11 cellular contexts compared by ENCODE assay signal in the genomic region with DNA sequence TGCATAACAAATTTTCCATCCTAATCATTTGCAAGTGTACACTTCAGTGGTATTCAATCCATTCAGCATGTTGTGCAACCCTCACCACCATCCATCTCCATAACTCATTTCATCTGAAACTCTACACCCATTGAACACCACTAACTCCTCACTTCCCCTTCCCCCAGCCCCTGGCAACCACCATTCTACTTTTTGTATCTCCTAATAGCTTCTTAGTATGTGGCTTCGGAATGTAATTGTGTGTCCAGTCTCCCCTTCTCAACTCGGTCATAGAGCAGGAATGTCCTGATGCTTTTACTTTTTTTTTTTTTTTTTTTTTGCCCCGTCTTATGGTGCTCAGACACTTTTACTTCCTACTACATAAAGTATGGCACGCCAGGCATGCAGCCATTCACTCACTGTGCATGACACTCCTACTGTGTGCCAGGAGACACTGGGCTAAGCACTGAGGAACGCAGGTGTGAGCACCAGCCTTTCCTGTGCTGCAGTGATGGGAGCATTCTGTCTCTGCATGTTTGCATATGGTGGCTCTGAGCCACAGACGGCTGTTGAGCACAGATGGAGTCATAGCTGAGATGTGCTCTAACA. TPM values are rescaled to one million over a fixed set of nuclear protein-coding genes. Genes with fewer than 3 reads are reported as not detected.
A peak's percentile ranks its signal among the peaks of the same experiment; 100 is the strongest.
DNase-seq lines count a peak whose midpoint lies in the region; ATAC-seq and TF ChIP-seq lines count a peak whose summit lies in the region.
"Had no signal": no experiment of that assay in that cellular context is flagged by ENCODE, and none has a peak within 500 bp of the region (broad histone marks: within the 10 kb centered on the region; RNA-seq: fewer than 3 reads in every experiment).

No MANE protein-coding gene starts in this region.

- TF ChIP-seq CTCF in LNCaP clone FGC (IDR thresholded peaks at IDR 0.05; ENCODE audit: control insufficient read depth, extremely low read depth, insufficient read depth) (no peak), MM.1S (IDR thresholded peaks at IDR 0.05; ENCODE audit: low read length) (no peak)
- TF ChIP-seq CTCF in CD8-positive, alpha-beta T cell (IDR thresholded peaks at IDR 0.05): no peak

- no peak overlapping the region for H2AFZ ChIP-seq in MM.1S (ENCODE audit: low read length)

- CTCF ChIA-PET in CD8-positive, alpha-beta T cell (lab: Charles Lee): interaction anchor here (2.3 kb wide), 1 partner anchor 36 kb away, joined by 8 read pairs; no protein-coding TSS in a partner anchor

- H3K79me2 ChIP-seq in MM.1S (ENCODE audit: low read length): no peaks in the 10 kb centered on the region

- H3K4me3 ChIP-seq in LNCaP clone FGC (ENCODE audit: low read depth, low read length) (no peak overlapping the region), adipocyte (ENCODE audit: low read length) (no peak overlapping the region), MM.1S (ENCODE audit: low read length) (no peak overlapping the region)
- H3K4me3 ChIP-seq in CD8-positive, alpha-beta T cell (ENCODE audit: low read depth, low read length): no peak overlapping the region
- H3K4me3 ChIP-seq: ovary had no signal

- no peak overlapping the region for H3K27ac Mint-ChIP-seq in CD8-positive, alpha-beta T cell

- no peak overlapping the region for H3K27ac ChIP-seq in CD8-positive, alpha-beta T cell (ENCODE audit: low read depth, low read length)
- H3K27ac ChIP-seq in MM.1S (ENCODE audit: low read length): no peak overlapping the region
- H3K27ac ChIP-seq: ovary had no signal

- peaks cover 22% of the 10 kb centered on the region for H3K27me3 Mint-ChIP-seq in CD8-positive, alpha-beta T cell (ENCODE audit: low read depth)

- POLR2A ChIA-PET in CD8-positive, alpha-beta T cell (lab: Charles Lee): no interaction called here

- no peaks in the 10 kb centered on the region for H3K36me3 Mint-ChIP-seq in CD8-positive, alpha-beta T cell

- no peak overlapping the region for H3K4me3 Mint-ChIP-seq in CD8-positive, alpha-beta T cell

- DNase-seq in ELR (ENCODE audit: low read depth): peak; percentile 84
- DNase-seq in LNCaP clone FGC (ENCODE audit: low read depth): peak; percentile 39
- DNase-seq in adipocyte (ENCODE audit: low read depth): peak; percentile 77
- DNase-seq in myocyte (ENCODE audit: low read depth): peak; percentile 76
- DNase-seq in CD8-positive, alpha-beta T cell: no peak
- no peak for DNase-seq in C1 segment of cervical spinal cord (lab: John Stamatoyannopoulos, UW)
- no peak for DNase-seq in MM.1S
- DNase-seq: cortex of kidney, NCI-H1436 treated with DMSO at 0.1 percent for 48 hours, ovary had no signal

- H3K36me3 ChIP-seq in adipocyte (ENCODE audit: control insufficient read depth, insufficient read depth, low read length, severe bottlenecking) (no peaks in the 10 kb centered on the region), MM.1S (replicated peaks; ENCODE audit: insufficient read depth, low read length) (no peaks in the 10 kb centered on the region)
- no peaks in the 10 kb centered on the region for H3K36me3 ChIP-seq in CD8-positive, alpha-beta T cell (ENCODE audit: insufficient read depth, low read length)
- H3K36me3 ChIP-seq: ovary had no signal

- no peaks in the 10 kb centered on the region for H3K9me2 ChIP-seq in MM.1S (replicated peaks; ENCODE audit: insufficient read depth, low read length)

- H3K4me1 Mint-ChIP-seq in CD8-positive, alpha-beta T cell (ENCODE audit: low read depth): no peaks in the 10 kb centered on the region

- H4K20me1 ChIP-seq in MM.1S (ENCODE audit: insufficient read depth, low read length): no peaks in the 10 kb centered on the region

- no peaks in the 10 kb centered on the region for H3K9me3 Mint-ChIP-seq in CD8-positive, alpha-beta T cell

- no peak overlapping the region for H3K4me2 ChIP-seq in MM.1S (ENCODE audit: low read depth, low read length)

- H3K4me1 ChIP-seq in adipocyte (ENCODE audit: control insufficient read depth, insufficient read depth, low read length): peaks cover 18% of the 10 kb centered on the region
- no peaks in the 10 kb centered on the region for H3K4me1 ChIP-seq in CD8-positive, alpha-beta T cell (ENCODE audit: insufficient read depth, low read length)
- H3K4me1 ChIP-seq in MM.1S (ENCODE audit: low read length): no peaks in the 10 kb centered on the region

- H3K9ac ChIP-seq in adipocyte (ENCODE audit: low read length) (no peak overlapping the region), MM.1S (ENCODE audit: low read length) (no peak overlapping the region)

- H3K9me3 ChIP-seq in adipocyte (ENCODE audit: control insufficient read depth, low read length) (no peaks in the 10 kb centered on the region), MM.1S (replicated peaks; ENCODE audit: insufficient read depth, low read length) (no peaks in the 10 kb centered on the region)
- no peaks in the 10 kb centered on the region for H3K9me3 ChIP-seq in CD8-positive, alpha-beta T cell (ENCODE audit: low read length)
- H3K9me3 ChIP-seq: ovary had no signal

- H3K27me3 ChIP-seq in adipocyte (replicated peaks; ENCODE audit: control insufficient read depth, insufficient read depth, low read length) (peaks cover 19% of the 10 kb centered on the region), MM.1S (replicated peaks; ENCODE audit: insufficient read depth, low read length) (peaks cover 44% of the 10 kb centered on the region)
- no peaks in the 10 kb centered on the region for H3K27me3 ChIP-seq in CD8-positive, alpha-beta T cell (ENCODE audit: insufficient read depth, low read length)
- H3K27me3 ChIP-seq: ovary had no signal

- H3F3A ChIP-seq in MM.1S (ENCODE audit: insufficient read depth, low read length): no peaks in the 10 kb centered on the region

- no peak for ATAC-seq in CD8-positive, alpha-beta T cell
- no peak for ATAC-seq in GM21515 (IDR thresholded peaks at IDR 0.05; ENCODE audit: unreplicated experiment)

- intact Hi-C loops in CD8-positive, alpha-beta T cell (cut with DNase I, micrococcal nuclease): no loop called here

RNA-seq across cellular contexts. Expression of gene HCK, which starts 15.3 kb away (rescaled TPM):
- not detected in 2 replicates for total RNA-seq in myocyte
- 0.26 TPM for polyA plus RNA-seq in myocyte (2012)
- under 1 TPM; 0.14 to 0.44 TPM for total RNA-seq in CD8-positive, alpha-beta T cell

RNA-seq across cellular contexts. Expression of gene TM9SF4, which starts 42.2 kb away (rescaled TPM):
- total RNA-seq in myocyte: 41.4 and 46.4 TPM in 2 replicates
- polyA plus RNA-seq in myocyte (2012): 49.5 TPM
- 10 to 100 TPM; 27.5 to 29.2 TPM for total RNA-seq in CD8-positive, alpha-beta T cell

RNA-seq across cellular contexts. Expression of gene CCM2L, which starts 57.1 kb away (rescaled TPM):
- total RNA-seq in myocyte: not detected in 2 replicates
- polyA plus RNA-seq in myocyte (2012): not detected
- total RNA-seq in CD8-positive, alpha-beta T cell: not detected

Comparison
In these comparisons a context has a peak if more than half of its experiments do, and no peak if none do; other contexts are left out.
1. DNase-seq: peak in ELR (single experiment), LNCaP clone FGC (single experiment), adipocyte (single experiment) and myocyte (single experiment); none in CD8-positive, alpha-beta T cell (0 of 7), C1 segment of cervical spinal cord (0 of 14) and MM.1S (single experiment).